ENCODE assay signal across 14 cellular contexts in the genomic region with DNA sequence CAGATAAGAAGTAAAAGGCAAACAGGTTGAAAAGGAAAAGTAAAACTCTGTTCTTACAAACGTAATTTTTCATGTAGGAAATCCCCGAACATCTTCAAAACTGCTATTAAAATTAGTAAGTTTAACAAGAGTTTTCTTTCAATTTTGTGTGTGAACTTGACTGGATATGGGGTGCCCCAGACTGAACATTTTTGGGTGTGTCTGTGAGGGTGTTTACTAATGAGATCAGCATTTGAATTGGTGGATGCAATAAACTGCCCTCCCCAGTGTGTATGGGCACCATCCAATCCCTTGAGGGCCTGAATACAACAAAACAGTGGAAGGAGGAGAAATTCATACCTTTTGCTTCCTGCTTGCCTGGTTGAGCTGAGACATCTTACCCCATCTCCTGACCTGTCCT. TPM values are rescaled to one million over a fixed set of nuclear protein-coding genes. Genes with fewer than 3 reads are reported as not detected.
DNase-seq lines count a peak whose midpoint lies in the region; ATAC-seq and TF ChIP-seq lines count a peak whose summit lies in the region.
"Had no signal": no experiment of that assay in that cellular context is flagged by ENCODE, and none has a peak within 500 bp of the region (broad histone marks: within the 10 kb centered on the region; RNA-seq: fewer than 3 reads in every experiment).

No MANE protein-coding gene starts in this region.

- H3K27me3 ChIP-seq in smooth muscle cell (ENCODE audit: low read depth) = no peaks in the 10 kb centered on the region

- no peaks in the 10 kb centered on the region for H3F3A ChIP-seq in smooth muscle cell (ENCODE audit: low read depth)

- H3K36me3 Mint-ChIP-seq in T-helper 2 cell treated with Interferon-gamma antibody and Interleukin-4, amounts not matched to agents 5 μg/mL and 100 μg/mL, for 36 hours (ENCODE audit: low read depth) = peaks cover 62% of the 10 kb centered on the region
- H3K36me3 Mint-ChIP-seq in CD14-positive monocyte (peaks cover 42 to 47% of the 10 kb centered on the region in 2 donors), nephron progenitor cell (ENCODE audit: low read depth) (peaks cover 54% of the 10 kb centered on the region)

- peaks cover 3% of the 10 kb centered on the region for H3K9me3 Mint-ChIP-seq in T-helper 2 cell treated with Interferon-gamma antibody and Interleukin-4, amounts not matched to agents 5 μg/mL and 100 μg/mL, for 36 hours
- peaks cover 0 to 4% (median 0%) of the 10 kb centered on the region in 7 donors for H3K9me3 Mint-ChIP-seq in CD14-positive monocyte
- H3K9me3 Mint-ChIP-seq in nephron progenitor cell = no peaks in the 10 kb centered on the region

- H3K4me3 Mint-ChIP-seq in T-helper 2 cell treated with Interferon-gamma antibody and Interleukin-4, amounts not matched to agents 5 μg/mL and 100 μg/mL, for 36 hours = no peak overlapping the region
- H3K4me3 Mint-ChIP-seq in CD14-positive monocyte (no peak overlapping the region), nephron progenitor cell (no peak overlapping the region)

- no peaks in the 10 kb centered on the region for H4K20me1 ChIP-seq in smooth muscle cell (ENCODE audit: low read depth)

- 95% methylated on average over 2 of the region's 2 CpGs for WGBS in smooth muscle cell (ENCODE audit: low lambda C conversion rate)

- no peak for TF ChIP-seq CTCF in CD14-positive monocyte (IDR thresholded peaks at IDR 0.05)
- no peak for TF ChIP-seq CTCF in VCaP (conservative IDR thresholded peaks at IDR 0.05)
- TF ChIP-seq CTCF in nephron progenitor cell (IDR thresholded peaks at IDR 0.05) = no peak
- TF ChIP-seq CTCF in smooth muscle cell (IDR thresholded peaks at IDR 0.05; ENCODE audit: borderline replicate concordance, insufficient read depth, poor library complexity, severe bottlenecking) = no peak

- H3K27ac Mint-ChIP-seq in T-helper 2 cell treated with Interferon-gamma antibody and Interleukin-4, amounts not matched to agents 5 μg/mL and 100 μg/mL, for 36 hours = peak overlapping the region; percentile 49
- H3K27ac Mint-ChIP-seq in CD14-positive monocyte (peak overlapping the region in 4 of 7 donors; percentile 5 to 63 (median 51)), nephron progenitor cell (peak overlapping the region; percentile 53)

- H3K4me2 ChIP-seq in smooth muscle cell = no peak overlapping the region

- no peak overlapping the region for H3K9ac ChIP-seq in smooth muscle cell (ENCODE audit: low read depth)
- H3K9ac ChIP-seq: GM23248 had no signal

- H2AFZ ChIP-seq in smooth muscle cell (ENCODE audit: low read depth) = no peak overlapping the region
- H2AFZ ChIP-seq: GM23248 had no signal

- H3K27ac ChIP-seq in VCaP (peak overlapping the region; percentile 58; the same call in 1 of the 2 replicates), smooth muscle cell (ENCODE audit: low read depth) (no peak overlapping the region)
- H3K27ac ChIP-seq: 22Rv1, GM23248 had no signal

- no peaks in the 10 kb centered on the region for H3K27me3 Mint-ChIP-seq in T-helper 2 cell treated with Interferon-gamma antibody and Interleukin-4, amounts not matched to agents 5 μg/mL and 100 μg/mL, for 36 hours (ENCODE audit: low read depth)
- peaks cover 0 to 2% (median 0%) of the 10 kb centered on the region in 3 donors for H3K27me3 Mint-ChIP-seq in CD14-positive monocyte (ENCODE audit: low read depth in 3 of 3)
- H3K27me3 Mint-ChIP-seq in nephron progenitor cell (ENCODE audit: low read depth, poor library complexity) = peaks cover 2% of the 10 kb centered on the region

- H3K9me3 ChIP-seq in smooth muscle cell (replicated peaks; ENCODE audit: low read depth) = peaks cover 8% of the 10 kb centered on the region

- peaks cover 22% of the 10 kb centered on the region for H3K4me1 Mint-ChIP-seq in T-helper 2 cell treated with Interferon-gamma antibody and Interleukin-4, amounts not matched to agents 5 μg/mL and 100 μg/mL, for 36 hours (ENCODE audit: low read depth)
- H3K4me1 Mint-ChIP-seq in CD14-positive monocyte (peaks cover 46% of the 10 kb centered on the region), nephron progenitor cell (peaks cover 10% of the 10 kb centered on the region)

- H3K36me3 ChIP-seq in smooth muscle cell (ENCODE audit: low read depth) = peaks cover 14% of the 10 kb centered on the region

- H3K4me1 ChIP-seq in smooth muscle cell (ENCODE audit: low read depth) = no peaks in the 10 kb centered on the region

- no peak for DNase-seq in T-helper 2 cell treated with Interferon-gamma antibody and Interleukin-4, amounts not matched to agents 5 μg/mL and 100 μg/mL, for 36 hours (ENCODE audit: low spot score)
- DNase-seq in T-helper 2 cell = no peak
- DNase-seq in CD14-positive monocyte (ENCODE audit: low spot score) = no peak
- DNase-seq in nephron progenitor cell = no peak
- DNase-seq in stimulated activated naive CD4-positive, alpha-beta T cell (lab: John Stamatoyannopoulos, UW) = no peak
- DNase-seq in smooth muscle cell (lab: John Stamatoyannopoulos, UW; ENCODE audit: unreplicated experiment) = no peak
- DNase-seq: DMS53, GF-D8, GM23248, H7 had no signal

- ATAC-seq in HG03520 (IDR thresholded peaks at IDR 0.05; ENCODE audit: unreplicated experiment) = no peak

- H3K4me3 ChIP-seq in smooth muscle cell = no peak overlapping the region
- H3K4me3 ChIP-seq: GM23248 had no signal

- intact Hi-C loops in CD14-positive monocyte (cut with micrococcal nuclease) = no loop called here

- H3K79me2 ChIP-seq in smooth muscle cell (ENCODE audit: low read depth) = no peaks in the 10 kb centered on the region

RNA-seq across cellular contexts. Expression of a gene that starts 11.8 kb away (rescaled TPM):
- polyA plus RNA-seq in CD14-positive monocyte (1 to 10 TPM; 2.5 to 4.4 TPM), smooth muscle cell (6.3 and 8.5 TPM in 2 replicates)
- 3.3 and 7.4 TPM in 2 replicates for total RNA-seq in smooth muscle cell

RNA-seq across cellular contexts. Expression of a gene that starts 12.2 kb away (rescaled TPM):
- polyA plus RNA-seq in CD14-positive monocyte (1 to 10 TPM; 5.9 to 7.5 TPM), smooth muscle cell (46.6 and 49.4 TPM in 2 replicates)
- total RNA-seq in smooth muscle cell = 44.6 and 48.7 TPM in 2 replicates

RNA-seq across cellular contexts. Expression of a gene that starts 36.8 kb away (rescaled TPM):
- polyA plus RNA-seq in CD14-positive monocyte (1 to 10 TPM; 5.1 to 5.4 TPM), smooth muscle cell (6.9 and 9.4 TPM in 2 replicates)
- total RNA-seq in smooth muscle cell = 0.81 and 2.6 TPM in 2 replicates
- total RNA-seq: HT-29 had no signal
